In genomic region chr6:127576874-127577273, GRCh38 we compare ENCODE assay signal across 34 cellular contexts. TPM values are rescaled to one million over a fixed set of nuclear protein-coding genes. Genes with fewer than 3 reads are reported as not detected.
"Had no signal": no experiment of that assay in that cellular context is flagged by ENCODE, and none has a peak within 500 bp of the region (broad histone marks: within the 10 kb centered on the region; RNA-seq: fewer than 3 reads in every experiment).

Gene C6orf58 (plus strand): TSS chr6:127577174. CDS start chr6:127577186, 12 bp downstream.

- FAIRE-seq: colon, endothelial cell of umbilical vein, kidney had no signal

- H3K27ac ChIP-seq: dorsolateral prefrontal cortex, esophagus muscularis mucosa, foreskin keratinocyte, gastroesophageal sphincter, heart left ventricle, hepatocyte, left lung, neural progenitor cell, prostate gland, sigmoid colon, stomach, thyroid gland had no signal

- H3K9me3 ChIP-seq: esophagus muscularis mucosa, gastroesophageal sphincter, heart left ventricle, left lung, prostate gland, sigmoid colon, stomach, thyroid gland had no signal

- DNase-seq: dorsolateral prefrontal cortex; effector CD8-positive, alpha-beta T cell; endodermal cell; foreskin keratinocyte; heart left ventricle; kidney; left cardiac atrium; left lung; mammary epithelial cell; mesendoderm; midbrain; naive thymus-derived CD4-positive, alpha-beta T cell; right cardiac atrium; sigmoid colon; stimulated activated CD4-positive, alpha-beta T cell treated with anti-CD3 and anti-CD28 coated beads, Interleukin-2, amount 100 ng/mL, for 24 hours; stimulated activated CD4-positive, alpha-beta T cell treated with anti-CD3 and anti-CD28 coated beads, Interleukin-4, amount 100 ng/mL, for 24 hours; stimulated activated naive CD4-positive, alpha-beta T cell treated with Interleukin-2 at 50 U/mL for 16 hours; stomach; thyroid gland; trophoblast cell had no signal

- H3K4me1 ChIP-seq: esophagus muscularis mucosa, foreskin keratinocyte, gastroesophageal sphincter, heart left ventricle, left lung, neural progenitor cell, prostate gland, sigmoid colon, stomach, thyroid gland had no signal

- H3K4me3 ChIP-seq: dorsolateral prefrontal cortex, esophagus muscularis mucosa, gastroesophageal sphincter, heart left ventricle, hepatocyte, left lung, neural progenitor cell, prostate gland, sigmoid colon, stomach, thyroid gland had no signal

- H3K27me3 ChIP-seq: foreskin keratinocyte, gastroesophageal sphincter, heart left ventricle, hepatocyte, left lung, neural progenitor cell, sigmoid colon, stomach, thyroid gland had no signal

- H3K36me3 ChIP-seq: esophagus muscularis mucosa, gastroesophageal sphincter, heart left ventricle, left lung, neural progenitor cell, prostate gland, sigmoid colon, stomach, thyroid gland had no signal

- ATAC-seq: foreskin keratinocyte; gastroesophageal sphincter; heart left ventricle; left cardiac atrium; left lung; naive thymus-derived CD4-positive, alpha-beta T cell; right cardiac atrium; stimulated activated effector memory CD8-positive, alpha-beta T cell treated with anti-CD3 and anti-CD28 coated beads, Interleukin-12 subunit alpha, Interleukin-12 subunit beta, amount 100 ng/mL, for 72 hours had no signal

RNA-seq across cellular contexts. Expression of gene C6orf58, which starts in this region (rescaled TPM):
- total RNA-seq: endodermal cell; endothelial cell of umbilical vein; epithelial cell of proximal tubule; esophagus muscularis mucosa; fibroblast of lung; gastroesophageal sphincter; heart left ventricle; hepatocyte; kidney; left cardiac atrium; left lung; lower leg skin; mucosa of gallbladder; naive thymus-derived CD4-positive, alpha-beta T cell; prostate gland; right cardiac atrium; sigmoid colon; skeletal muscle tissue; subcutaneous adipose tissue; thyroid gland had no signal
- polyA plus RNA-seq: endothelial cell of umbilical vein; heart left ventricle; hepatocyte; mammary epithelial cell; naive thymus-derived CD4-positive, alpha-beta T cell; right cardiac atrium; sigmoid colon had no signal
